In the genomic region with DNA sequence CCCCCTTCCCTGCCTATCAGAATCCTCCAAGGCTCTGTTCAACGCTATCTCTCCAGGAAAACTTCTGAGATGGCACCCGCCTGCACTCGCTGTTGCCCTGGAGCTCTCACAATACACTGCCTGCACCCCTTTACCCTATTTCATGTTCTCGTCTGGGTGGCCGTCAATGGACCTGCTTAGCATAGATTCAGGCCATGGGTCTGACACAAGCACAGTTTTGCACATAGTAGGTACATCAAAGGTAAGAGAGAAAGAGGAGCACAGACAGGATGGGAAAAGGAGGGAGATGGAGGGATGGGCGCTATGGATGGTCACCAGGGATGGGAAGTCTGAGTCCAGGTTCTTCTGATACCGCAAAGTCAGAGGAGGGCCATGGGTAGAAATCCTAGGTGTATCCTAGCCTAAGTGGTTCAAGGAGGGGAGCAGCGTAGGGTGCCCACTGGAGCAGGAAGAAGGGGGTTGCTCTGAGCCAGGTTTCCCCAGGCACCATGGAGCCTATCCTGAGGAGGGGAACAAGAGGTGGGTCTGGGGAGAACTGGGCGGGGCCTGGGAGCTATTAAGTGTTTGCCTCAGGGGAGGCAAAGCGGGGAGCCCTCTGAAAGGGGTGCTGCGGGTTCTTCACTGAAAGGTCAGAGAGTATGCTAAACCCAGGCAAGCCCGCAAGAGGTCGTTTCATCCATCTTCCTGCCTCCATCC, we compare ENCODE assay signal across 20 cellular contexts.
"Had no signal": no experiment of that assay in that cellular context is flagged by ENCODE, and none has a peak within 500 bp of the region (broad histone marks: within the 10 kb centered on the region; RNA-seq: fewer than 3 reads in every experiment).

No MANE protein-coding gene starts in this region.

- H3K27me3 ChIP-seq: right atrium auricular region, transverse colon had no signal

- FAIRE-seq: bronchial epithelial cell had no signal

- H3K27ac ChIP-seq: lower lobe of right lung, prostate gland, right atrium auricular region, skin epidermis, transverse colon had no signal

- H3K4me1 Mint-ChIP-seq: activated T-helper 17 cell treated with anti-CD3 and anti-CD28 coated beads, Interleukin-2, amount 50 U/mL, for 72 hours had no signal

- ATAC-seq: activated CD8-positive, alpha-beta memory T cell treated with anti-CD3 and anti-CD28 coated beads, Interleukin-2, amount 10 ng/mL, durations not matched to agents 7 days and 5 days; activated T-helper 17 cell treated with anti-CD3 and anti-CD28 coated beads, Interleukin-2, amount 50 U/mL, for 72 hours; lower lobe of right lung had no signal

- H3K27me3 Mint-ChIP-seq: activated CD4-positive, alpha-beta memory T cell treated with anti-CD3 and anti-CD28 coated beads, Interleukin-2, amount 10 ng/mL, durations not matched to agents 7 days and 5 days; activated T-helper 17 cell treated with anti-CD3 and anti-CD28 coated beads, Interleukin-2, amount 50 U/mL, for 72 hours had no signal

- H3K36me3 ChIP-seq: lower lobe of right lung, prostate gland, right atrium auricular region, transverse colon had no signal

- H3K9me3 ChIP-seq: lower lobe of right lung, prostate gland, right atrium auricular region, transverse colon had no signal

- H3K4me3 ChIP-seq: lower lobe of right lung, prostate gland, right atrium auricular region, skin epidermis, transverse colon had no signal

- DNase-seq: activated B cell treated with CpG ODN at 0.5 μM for 24 hours; activated CD4-positive, alpha-beta memory T cell treated with anti-CD3 and anti-CD28 coated beads, Interleukin-2, amount 10 ng/mL, durations not matched to agents 7 days and 5 days; activated CD4-positive, alpha-beta T cell treated with anti-CD3 and anti-CD28 coated beads for 4 hours; activated CD8-positive, alpha-beta memory T cell treated with anti-CD3 and anti-CD28 coated beads, Interleukin-2, amount 10 ng/mL, durations not matched to agents 7 days and 5 days; activated naive CD4-positive, alpha-beta T cell treated with anti-CD3 and anti-CD28 coated beads, Interleukin-2, amount 10 ng/mL, durations not matched to agents 7 days and 5 days; effector memory CD4-positive, alpha-beta T cell; lower lobe of right lung; occipital lobe; stimulated activated CD4-positive, alpha-beta T cell treated with anti-CD3 and anti-CD28 coated beads, Interleukin-15, amount 100 ng/mL, for 24 hours; stimulated activated CD4-positive, alpha-beta T cell treated with anti-CD3 and anti-CD28 coated beads, Interleukin-2, amount 100 ng/mL, for 48 hours; transverse colon had no signal

- H3K9me3 Mint-ChIP-seq: activated B cell treated with CpG ODN at 0.5 μM for 24 hours; activated CD4-positive, alpha-beta memory T cell treated with anti-CD3 and anti-CD28 coated beads, Interleukin-2, amount 10 ng/mL, durations not matched to agents 7 days and 5 days; activated naive CD4-positive, alpha-beta T cell treated with anti-CD3 and anti-CD28 coated beads, Interleukin-2, amount 10 ng/mL, durations not matched to agents 7 days and 5 days; activated T-helper 17 cell treated with anti-CD3 and anti-CD28 coated beads, Interleukin-2, amount 50 U/mL, for 72 hours; dendritic cell treated with granulocyte-macrophage colony-stimulating factor and Interleukin-4, amounts not matched to agents 40 ng/mL and 50 ng/mL, for 4 days; mesothelial cell of epicardium; nephron; stimulated activated naive CD8-positive, alpha-beta T cell treated with anti-CD3 and anti-CD28 coated beads, Interleukin-15, Interleukin-2, amounts not matched to agents 100 ng/mL and 50 ng/mL, for 24 hours had no signal

- H3K4me3 Mint-ChIP-seq: activated B cell treated with CpG ODN at 0.5 μM for 24 hours; activated CD4-positive, alpha-beta memory T cell treated with anti-CD3 and anti-CD28 coated beads, Interleukin-2, amount 10 ng/mL, durations not matched to agents 7 days and 5 days; activated CD8-positive, alpha-beta memory T cell treated with anti-CD3 and anti-CD28 coated beads, Interleukin-2, amount 10 ng/mL, durations not matched to agents 7 days and 5 days; activated naive CD4-positive, alpha-beta T cell treated with anti-CD3 and anti-CD28 coated beads, Interleukin-2, amount 10 ng/mL, durations not matched to agents 7 days and 5 days; activated T-helper 17 cell treated with anti-CD3 and anti-CD28 coated beads, Interleukin-2, amount 50 U/mL, for 72 hours; dendritic cell treated with granulocyte-macrophage colony-stimulating factor and Interleukin-4, amounts not matched to agents 40 ng/mL and 50 ng/mL, for 4 days; mesothelial cell of epicardium; nephron; stimulated activated naive CD8-positive, alpha-beta T cell treated with anti-CD3 and anti-CD28 coated beads, Interleukin-15, Interleukin-2, amounts not matched to agents 100 ng/mL and 50 ng/mL, for 24 hours had no signal

- H3K36me3 Mint-ChIP-seq: activated CD8-positive, alpha-beta memory T cell treated with anti-CD3 and anti-CD28 coated beads, Interleukin-2, amount 10 ng/mL, durations not matched to agents 7 days and 5 days; activated naive CD4-positive, alpha-beta T cell treated with anti-CD3 and anti-CD28 coated beads, Interleukin-2, amount 10 ng/mL, durations not matched to agents 7 days and 5 days; mesothelial cell of epicardium had no signal

- H3K27ac Mint-ChIP-seq: activated B cell treated with CpG ODN at 0.5 μM for 24 hours; activated CD4-positive, alpha-beta memory T cell treated with anti-CD3 and anti-CD28 coated beads, Interleukin-2, amount 10 ng/mL, durations not matched to agents 7 days and 5 days; activated CD8-positive, alpha-beta memory T cell treated with anti-CD3 and anti-CD28 coated beads, Interleukin-2, amount 10 ng/mL, durations not matched to agents 7 days and 5 days; activated naive CD4-positive, alpha-beta T cell treated with anti-CD3 and anti-CD28 coated beads, Interleukin-2, amount 10 ng/mL, durations not matched to agents 7 days and 5 days; activated T-helper 17 cell treated with anti-CD3 and anti-CD28 coated beads, Interleukin-2, amount 50 U/mL, for 72 hours; mesothelial cell of epicardium; stimulated activated naive CD8-positive, alpha-beta T cell treated with anti-CD3 and anti-CD28 coated beads, Interleukin-15, Interleukin-2, amounts not matched to agents 100 ng/mL and 50 ng/mL, for 24 hours had no signal

- H3K4me1 ChIP-seq: prostate gland had no signal
